Comparison of ENCODE assay signal across 7 cellular contexts in the genomic region with DNA sequence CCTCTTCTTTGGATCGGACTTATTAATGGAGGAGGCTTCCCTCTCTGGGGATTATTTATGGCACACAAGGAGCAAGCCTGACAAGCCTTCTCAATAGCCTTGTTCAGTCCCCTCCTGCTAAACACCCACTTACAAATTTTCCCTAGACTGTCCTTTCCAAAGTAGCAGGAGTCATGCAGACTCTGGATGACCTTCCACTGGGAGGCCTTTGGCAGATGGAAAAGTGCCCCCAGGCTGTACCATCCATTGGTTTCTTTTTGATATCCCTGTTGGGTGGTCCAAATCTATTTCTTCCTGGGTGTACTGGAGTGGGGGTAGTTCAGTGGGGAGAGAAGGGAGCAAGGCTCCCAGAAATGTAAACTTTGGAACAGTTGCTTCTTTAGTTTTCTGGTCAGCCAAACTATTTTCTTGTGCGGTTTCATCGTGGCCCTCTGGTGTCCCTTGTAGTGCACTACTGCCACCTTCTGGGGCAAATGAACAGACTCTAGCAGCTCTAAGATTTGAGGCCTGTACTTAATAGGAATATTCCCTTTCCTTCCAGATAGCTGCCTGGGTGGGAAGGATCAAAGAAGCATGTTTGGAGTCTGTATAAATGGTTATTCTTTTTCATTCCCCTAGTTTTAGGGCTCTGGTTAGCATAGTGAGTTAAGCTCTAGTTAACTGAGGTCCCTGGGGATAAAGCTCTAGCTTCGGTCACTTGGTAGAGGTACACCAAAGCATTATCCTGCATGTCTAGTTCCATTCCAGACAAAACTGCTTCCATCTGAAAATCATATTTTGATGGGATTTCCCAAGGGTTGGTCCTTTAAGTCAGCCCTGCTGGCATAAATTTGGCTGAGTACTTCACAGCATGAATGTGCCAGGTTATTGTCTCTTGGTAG.
DNase-seq lines count a peak whose midpoint lies in the region; ATAC-seq and TF ChIP-seq lines count a peak whose summit lies in the region.

No MANE protein-coding gene starts in this region.

- H3K36me3 ChIP-seq in DND-41 (ENCODE audit: insufficient read depth, low read length) (no peaks in the 10 kb centered on the region), lung (ENCODE audit: control insufficient read depth in 2 of 2, insufficient read depth in 2 of 2, low read length in 2 of 2) (no peaks in the 10 kb centered on the region)

- no peak for DNase-seq in DND-41
- peak; percentile 39 for DNase-seq in NCI-H774 (lab: John Stamatoyannopoulos, UW)
- peak; percentile 3 for DNase-seq in cerebellum (ENCODE audit: low spot score)
- DNase-seq in lung (ENCODE audit: low spot score) = peak; percentile 47
- no peak for DNase-seq in activated effector memory CD4-positive, alpha-beta T cell treated with anti-CD3 and anti-CD28 coated beads, Interleukin-2, amount 50 U/mL, for 16 hours

- H3K4me1 ChIP-seq in DND-41 (ENCODE audit: insufficient read depth, low read length) = no peaks in the 10 kb centered on the region
- H3K4me1 ChIP-seq in lung (ENCODE audit: control insufficient read depth in 2 of 2, insufficient read depth in 2 of 2, low read length in 2 of 2) = no peaks in the 10 kb centered on the region

- H3K4me3 ChIP-seq in DND-41 (ENCODE audit: low read depth in 1 of 2, low read length in 2 of 2) (no peak overlapping the region), lung (no peak overlapping the region)

- TF ChIP-seq CTCF in DND-41 (IDR thresholded peaks at IDR 0.05; ENCODE audit: borderline replicate concordance, extremely low read depth, low read length, poor library complexity, severe bottlenecking) (peak; percentile 41), lung (IDR thresholded peaks at IDR 0.05; ENCODE audit: control extremely low read depth, extremely low read depth) (peak; percentile 21)

- ATAC-seq in DND-41 (ENCODE audit: insufficient read depth, low read depth) = no peak
- ATAC-seq in GM19043 (IDR thresholded peaks at IDR 0.05; ENCODE audit: low read depth, unreplicated experiment) = peak; percentile 73
- ATAC-seq in HG03196 (IDR thresholded peaks at IDR 0.05; ENCODE audit: unreplicated experiment) = peak; percentile 77
- peak; percentile 86 for ATAC-seq in lung (ENCODE audit: insufficient read depth, low FRiP score)

- H3K9ac ChIP-seq in DND-41 (ENCODE audit: low read depth, low read length) = no peak overlapping the region

- no peaks in the 10 kb centered on the region for H4K20me1 ChIP-seq in DND-41 (ENCODE audit: insufficient read depth, low read length)

- no peak overlapping the region for H2AFZ ChIP-seq in DND-41 (ENCODE audit: low read depth, low read length)

- 52 to 59% methylated on average over 4 of the region's 4 CpGs for WGBS in lung, 2 donors

- H3K9me3 ChIP-seq in DND-41 (ENCODE audit: insufficient read depth, low read length, severe bottlenecking) = no peaks in the 10 kb centered on the region
- no peaks in the 10 kb centered on the region for H3K9me3 ChIP-seq in lung (ENCODE audit: control insufficient read depth in 2 of 2, insufficient read depth in 1 of 2, low read length in 1 of 2)

- H3K79me2 ChIP-seq in DND-41 (ENCODE audit: insufficient read depth, low read length) = no peaks in the 10 kb centered on the region

- H3K27ac ChIP-seq in DND-41 (ENCODE audit: low read length) (no peak overlapping the region), lung (ENCODE audit: low read depth in 1 of 2, low read length in 1 of 2) (no peak overlapping the region)

- no peak overlapping the region for H3K4me2 ChIP-seq in DND-41 (ENCODE audit: insufficient read depth, low read length)

- H3K27me3 ChIP-seq in DND-41 (ENCODE audit: insufficient read depth, low read length, poor library complexity) (no peaks in the 10 kb centered on the region), lung (ENCODE audit: control insufficient read depth, insufficient read depth) (no peaks in the 10 kb centered on the region)

Comparison
In these comparisons a context has a peak if more than half of its experiments do, and no peak if none do; other contexts are left out.
1. DNase-seq: peak in NCI-H774 (single experiment), cerebellum (single experiment) and lung (single experiment); none in DND-41 (single experiment) and activated effector memory CD4-positive, alpha-beta T cell treated with anti-CD3 and anti-CD28 coated beads, Interleukin-2, amount 50 U/mL, for 16 hours (single experiment).